Comparison of ENCODE assay signal across 1 cellular context in the genomic region with DNA sequence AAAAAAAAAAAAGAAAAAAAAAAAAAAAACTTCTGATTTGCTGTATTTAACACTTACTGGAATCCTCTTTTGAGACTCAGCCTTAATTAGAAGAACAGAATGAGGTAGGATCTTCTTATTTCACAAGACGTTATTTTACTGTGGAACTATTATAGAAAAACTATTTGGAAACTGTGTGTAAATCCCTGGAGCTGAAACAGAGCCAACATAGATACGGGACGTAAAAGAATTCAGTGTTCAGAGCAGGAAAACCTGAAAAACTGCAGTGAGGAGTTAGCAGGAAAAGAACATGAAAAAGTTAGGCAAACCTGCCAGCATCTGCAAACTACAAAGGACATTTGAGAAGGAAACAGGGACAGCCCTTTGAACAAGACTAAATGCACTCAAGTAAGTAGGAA.
TF ChIP-seq lines count a peak whose summit lies in the region.

No MANE protein-coding gene starts in this region.

TF ChIP-seq in GM23338, 12 proteins besides CTCF, POLR2A, EP300 and RAD21 (continued from another document):
- TF ChIP-seq, protein P1, sequence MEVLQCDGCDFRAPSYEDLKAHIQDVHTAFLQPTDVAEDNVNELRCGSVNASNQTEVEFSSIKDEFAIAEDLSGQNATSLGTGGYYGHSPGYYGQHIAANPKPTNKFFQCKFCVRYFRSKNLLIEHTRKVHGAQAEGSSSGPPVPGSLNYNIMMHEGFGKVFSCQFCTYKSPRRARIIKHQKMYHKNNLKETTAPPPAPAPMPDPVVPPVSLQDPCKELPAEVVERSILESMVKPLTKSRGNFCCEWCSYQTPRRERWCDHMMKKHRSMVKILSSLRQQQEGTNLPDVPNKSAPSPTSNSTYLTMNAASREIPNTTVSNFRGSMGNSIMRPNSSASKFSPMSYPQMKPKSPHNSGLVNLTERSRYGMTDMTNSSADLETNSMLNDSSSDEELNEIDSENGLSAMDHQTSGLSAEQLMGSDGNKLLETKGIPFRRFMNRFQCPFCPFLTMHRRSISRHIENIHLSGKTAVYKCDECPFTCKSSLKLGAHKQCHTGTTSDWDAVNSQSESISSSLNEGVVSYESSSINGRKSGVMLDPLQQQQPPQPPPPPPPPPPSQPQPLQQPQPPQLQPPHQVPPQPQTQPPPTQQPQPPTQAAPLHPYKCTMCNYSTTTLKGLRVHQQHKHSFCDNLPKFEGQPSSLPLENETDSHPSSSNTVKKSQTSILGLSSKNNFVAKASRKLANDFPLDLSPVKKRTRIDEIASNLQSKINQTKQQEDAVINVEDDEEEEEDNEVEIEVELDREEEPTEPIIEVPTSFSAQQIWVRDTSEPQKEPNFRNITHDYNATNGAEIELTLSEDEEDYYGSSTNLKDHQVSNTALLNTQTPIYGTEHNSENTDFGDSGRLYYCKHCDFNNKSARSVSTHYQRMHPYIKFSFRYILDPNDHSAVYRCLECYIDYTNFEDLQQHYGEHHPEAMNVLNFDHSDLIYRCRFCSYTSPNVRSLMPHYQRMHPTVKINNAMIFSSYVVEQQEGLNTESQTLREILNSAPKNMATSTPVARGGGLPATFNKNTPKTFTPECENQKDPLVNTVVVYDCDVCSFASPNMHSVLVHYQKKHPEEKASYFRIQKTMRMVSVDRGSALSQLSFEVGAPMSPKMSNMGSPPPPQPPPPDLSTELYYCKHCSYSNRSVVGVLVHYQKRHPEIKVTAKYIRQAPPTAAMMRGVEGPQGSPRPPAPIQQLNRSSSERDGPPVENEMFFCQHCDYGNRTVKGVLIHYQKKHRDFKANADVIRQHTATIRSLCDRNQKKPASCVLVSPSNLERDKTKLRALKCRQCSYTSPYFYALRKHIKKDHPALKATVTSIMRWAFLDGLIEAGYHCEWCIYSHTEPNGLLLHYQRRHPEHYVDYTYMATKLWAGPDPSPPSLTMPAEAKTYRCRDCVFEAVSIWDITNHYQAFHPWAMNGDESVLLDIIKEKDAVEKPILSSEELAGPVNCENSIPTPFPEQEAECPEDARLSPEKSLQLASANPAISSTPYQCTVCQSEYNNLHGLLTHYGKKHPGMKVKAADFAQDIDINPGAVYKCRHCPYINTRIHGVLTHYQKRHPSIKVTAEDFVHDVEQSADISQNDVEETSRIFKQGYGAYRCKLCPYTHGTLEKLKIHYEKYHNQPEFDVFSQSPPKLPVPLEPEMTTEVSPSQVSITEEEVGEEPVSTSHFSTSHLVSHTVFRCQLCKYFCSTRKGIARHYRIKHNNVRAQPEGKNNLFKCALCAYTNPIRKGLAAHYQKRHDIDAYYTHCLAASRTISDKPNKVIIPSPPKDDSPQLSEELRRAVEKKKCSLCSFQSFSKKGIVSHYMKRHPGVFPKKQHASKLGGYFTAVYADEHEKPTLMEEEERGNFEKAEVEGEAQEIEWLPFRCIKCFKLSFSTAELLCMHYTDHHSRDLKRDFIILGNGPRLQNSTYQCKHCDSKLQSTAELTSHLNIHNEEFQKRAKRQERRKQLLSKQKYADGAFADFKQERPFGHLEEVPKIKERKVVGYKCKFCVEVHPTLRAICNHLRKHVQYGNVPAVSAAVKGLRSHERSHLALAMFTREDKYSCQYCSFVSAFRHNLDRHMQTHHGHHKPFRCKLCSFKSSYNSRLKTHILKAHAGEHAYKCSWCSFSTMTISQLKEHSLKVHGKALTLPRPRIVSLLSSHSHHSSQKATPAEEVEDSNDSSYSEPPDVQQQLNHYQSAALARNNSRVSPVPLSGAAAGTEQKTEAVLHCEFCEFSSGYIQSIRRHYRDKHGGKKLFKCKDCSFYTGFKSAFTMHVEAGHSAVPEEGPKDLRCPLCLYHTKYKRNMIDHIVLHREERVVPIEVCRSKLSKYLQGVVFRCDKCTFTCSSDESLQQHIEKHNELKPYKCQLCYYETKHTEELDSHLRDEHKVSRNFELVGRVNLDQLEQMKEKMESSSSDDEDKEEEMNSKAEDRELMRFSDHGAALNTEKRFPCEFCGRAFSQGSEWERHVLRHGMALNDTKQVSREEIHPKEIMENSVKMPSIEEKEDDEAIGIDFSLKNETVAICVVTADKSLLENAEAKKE (CRISPR knock-in tag; IDR thresholded peaks at IDR 0.05), result no peak
